ENCODE assay signal across 13 cellular contexts in genomic region chr11:94649925-94650623, GRCh38.
DNase-seq lines count a peak whose midpoint lies in the region; ATAC-seq and TF ChIP-seq lines count a peak whose summit lies in the region.
"Had no signal": no experiment of that assay in that cellular context is flagged by ENCODE, and none has a peak within 500 bp of the region (broad histone marks: within the 10 kb centered on the region; RNA-seq: fewer than 3 reads in every experiment).

No MANE protein-coding gene starts in this region.

- H3K27ac ChIP-seq in GM23338 (ENCODE audit: low read depth), result peak overlapping the region; percentile 93
- H3K27ac ChIP-seq in skeletal muscle tissue (ENCODE audit: low read depth, low read length), result peak overlapping the region; percentile 8
- H3K27ac ChIP-seq: upper lobe of right lung had no signal

- no peaks in the 10 kb centered on the region for H3K9me3 ChIP-seq in iPS-18c (ENCODE audit: control insufficient read depth, insufficient read depth, low read length)
- no peaks in the 10 kb centered on the region for H3K9me3 ChIP-seq in skeletal muscle tissue (ENCODE audit: control insufficient read depth in 3 of 3, low read length in 3 of 3)
- H3K9me3 ChIP-seq: upper lobe of right lung had no signal

- H3K36me3 ChIP-seq in GM23338 (ENCODE audit: insufficient read depth) (peaks cover 12% of the 10 kb centered on the region; the same call in 1 of the 2 replicates), skeletal muscle tissue (ENCODE audit: control insufficient read depth in 3 of 3, insufficient read depth in 3 of 3, low read length in 3 of 3) (no peaks in the 10 kb centered on the region)
- H3K36me3 ChIP-seq: upper lobe of right lung had no signal

- H3K4me1 ChIP-seq in GM23338 (ENCODE audit: insufficient read depth) (peaks cover 37% of the 10 kb centered on the region), skeletal muscle tissue (ENCODE audit: control insufficient read depth in 3 of 3, insufficient read depth in 3 of 3, low read length in 3 of 3) (peaks cover 8 to 11% (median 10%) of the 10 kb centered on the region in 3 donors)

- H3K27ac Mint-ChIP-seq in GM23338, result peak overlapping the region; percentile 96
- peak overlapping the region; percentile 45 for H3K27ac Mint-ChIP-seq in dendritic cell treated with granulocyte-macrophage colony-stimulating factor and Interleukin-4, amounts not matched to agents 40 ng/mL and 50 ng/mL, for 4 days

- peak overlapping the region; percentile 83 for H3K4me3 ChIP-seq in GM23338
- peak overlapping the region; percentile 36; the same call in 1 of the 2 replicates for H3K4me3 ChIP-seq in iPS-18c (ENCODE audit: insufficient read depth, low read depth, low read length)
- H3K4me3 ChIP-seq in skeletal muscle tissue (ENCODE audit: low read length in 3 of 3), result no peak overlapping the region
- H3K4me3 ChIP-seq: upper lobe of right lung had no signal

- H4K20me1 ChIP-seq in GM23338 (replicated peaks; ENCODE audit: insufficient read depth), result no peaks in the 10 kb centered on the region

- TF ChIP-seq POLR2A in erythroblast (IDR thresholded peaks at IDR 0.05; ENCODE audit: low read length), result no peak

- peak; percentile 80 for ATAC-seq in GM23338
- no peak for ATAC-seq in stimulated activated naive CD8-positive, alpha-beta T cell treated with anti-CD3 and anti-CD28 coated beads, Interleukin-15, Interleukin-2, amounts not matched to agents 100 U/mL and 50 U/mL, for 24 hours

- intact Hi-C loops in dendritic cell treated with granulocyte-macrophage colony-stimulating factor and Interleukin-4, amounts not matched to agents 40 ng/mL and 50 ng/mL, for 4 days (cut with micrococcal nuclease), result no loop called here

- H3K9me2 ChIP-seq in GM23338 (ENCODE audit: insufficient read depth), result no peaks in the 10 kb centered on the region

- no peak overlapping the region for H2AFZ ChIP-seq in GM23338

- peaks cover 47% of the 10 kb centered on the region for H3K36me3 Mint-ChIP-seq in GM23338 (ENCODE audit: low read depth)
- H3K36me3 Mint-ChIP-seq in dendritic cell treated with granulocyte-macrophage colony-stimulating factor and Interleukin-4, amounts not matched to agents 40 ng/mL and 50 ng/mL, for 4 days (ENCODE audit: low read depth), result no peaks in the 10 kb centered on the region

- TF ChIP-seq CTCF in GM23338 (conservative IDR thresholded peaks at IDR 0.05; ENCODE audit: low read depth in 2 of 2), result no peak

- H3F3A ChIP-seq in GM23338 (replicated peaks; ENCODE audit: low read depth), result peaks cover 14% of the 10 kb centered on the region; the same call in 1 of the 2 replicates

- H3K4me2 ChIP-seq in GM23338, result peak overlapping the region; percentile 80

- peaks cover 76% of the 10 kb centered on the region for H3K4me1 Mint-ChIP-seq in GM23338
- peaks cover 19% of the 10 kb centered on the region for H3K4me1 Mint-ChIP-seq in dendritic cell treated with granulocyte-macrophage colony-stimulating factor and Interleukin-4, amounts not matched to agents 40 ng/mL and 50 ng/mL, for 4 days (ENCODE audit: low read depth)

- peaks cover 48% of the 10 kb centered on the region for H3K79me2 ChIP-seq in GM23338 (replicated peaks; ENCODE audit: insufficient read depth)

- peaks cover 14% of the 10 kb centered on the region for H3K27me3 Mint-ChIP-seq in GM23338 (ENCODE audit: insufficient read depth, low read depth, poor library complexity)
- no peaks in the 10 kb centered on the region for H3K27me3 Mint-ChIP-seq in dendritic cell treated with granulocyte-macrophage colony-stimulating factor and Interleukin-4, amounts not matched to agents 40 ng/mL and 50 ng/mL, for 4 days

- H3K9me3 Mint-ChIP-seq in GM23338, result peaks cover 5% of the 10 kb centered on the region; the same call in 2 of the 3 replicates
- no peaks in the 10 kb centered on the region for H3K9me3 Mint-ChIP-seq in dendritic cell treated with granulocyte-macrophage colony-stimulating factor and Interleukin-4, amounts not matched to agents 40 ng/mL and 50 ng/mL, for 4 days

- no peak overlapping the region for H3K9ac ChIP-seq in skeletal muscle tissue (ENCODE audit: low read depth in 1 of 3, low read length in 3 of 3)

- DNase-seq in GM23338 (ENCODE audit: low spot score) (peak; percentile 89), medulla oblongata (ENCODE audit: extremely low spot score) (no peak), erythroblast (lab: John Stamatoyannopoulos, UW) (no peak)
- DNase-seq in stimulated activated naive CD8-positive, alpha-beta T cell treated with anti-CD3 and anti-CD28 coated beads, Interleukin-15, Interleukin-2, amounts not matched to agents 100 U/mL and 50 U/mL, for 24 hours, result no peak
- DNase-seq: activated naive CD4-positive, alpha-beta T cell treated with Interleukin-2 at 50 U/mL for 16 hours; NCI-H1105 treated with DMSO at 0.1 percent for 48 hours; NCI-H2171; stimulated activated CD4-positive, alpha-beta T cell treated with anti-CD3 and anti-CD28 coated beads, Interleukin-15, amount 100 ng/mL, for 24 hours; stimulated activated naive CD4-positive, alpha-beta T cell had no signal

- no peaks in the 10 kb centered on the region for H3K27me3 ChIP-seq in GM23338 (ENCODE audit: insufficient read depth)
- H3K27me3 ChIP-seq in skeletal muscle tissue (ENCODE audit: control insufficient read depth in 3 of 3, insufficient read depth in 3 of 3, low read length in 3 of 3), result no peaks in the 10 kb centered on the region
- H3K27me3 ChIP-seq: upper lobe of right lung had no signal

- peak overlapping the region; percentile 79 for H3K4me3 Mint-ChIP-seq in GM23338
- no peak overlapping the region for H3K4me3 Mint-ChIP-seq in dendritic cell treated with granulocyte-macrophage colony-stimulating factor and Interleukin-4, amounts not matched to agents 40 ng/mL and 50 ng/mL, for 4 days

TF ChIP-seq in GM23338, 12 proteins besides CTCF, POLR2A, EP300 and RAD21 (continues in another document):
- TF ChIP-seq POLR2AphosphoS5 (IDR thresholded peaks at IDR 0.05; ENCODE audit: low read depth) (peak; percentile 65), ETS1 (IDR thresholded peaks at IDR 0.05) (peak; percentile 79), CREB1 (CRISPR knock-in tag; IDR thresholded peaks at IDR 0.05; ENCODE audit: low read depth) (peak; percentile 55; the same call in 1 of the 2 replicates)

Comparison
In these comparisons a context has a peak if more than half of its experiments do, and no peak if none do; other contexts are left out.
1. H3K4me3 ChIP-seq: peak in GM23338 (single experiment) and iPS-18c (single experiment); none in skeletal muscle tissue (0 of 3).